Comparison of ENCODE assay signal across 2 cellular contexts in the genomic region with DNA sequence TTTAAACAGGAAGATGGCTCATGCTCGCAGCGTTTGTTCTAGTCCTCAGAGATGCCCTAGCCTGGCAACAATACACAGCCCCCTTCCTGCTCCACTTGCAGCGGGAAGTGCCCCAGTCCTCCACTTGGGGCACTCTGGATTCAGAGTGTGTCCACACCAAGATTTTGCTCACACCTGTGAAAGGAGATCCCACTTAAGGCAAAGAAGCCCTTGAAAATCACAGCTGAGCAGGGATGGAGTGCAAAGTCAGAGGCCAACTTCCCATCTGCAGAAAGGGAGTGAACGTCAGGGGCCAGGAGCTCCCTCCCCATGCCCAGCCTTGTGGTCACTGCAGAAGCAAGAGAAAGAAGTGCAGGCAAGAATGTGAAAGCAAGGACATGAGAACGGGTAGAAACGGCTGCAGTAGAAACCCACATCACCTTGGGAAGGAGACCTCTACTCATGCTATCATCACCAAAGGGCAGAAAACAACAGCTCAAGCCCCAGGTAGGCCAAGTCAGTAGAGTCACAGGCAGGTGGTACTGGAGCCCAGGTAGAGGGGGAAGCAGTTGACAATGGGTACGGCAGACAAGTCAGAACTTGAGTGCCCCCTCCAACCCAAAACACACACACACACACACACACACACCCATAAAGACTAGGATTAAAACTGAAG.
TF ChIP-seq lines count a peak whose summit lies in the region.

No MANE protein-coding gene starts in this region.

TF ChIP-seq in HCT116, 20 proteins besides CTCF, POLR2A, EP300 and RAD21:
- TF ChIP-seq SP1 (IDR thresholded peaks at IDR 0.05; ENCODE audit: low read depth) (no peak), TCF7L2 (IDR thresholded peaks at IDR 0.05; ENCODE audit: borderline replicate concordance, extremely low read depth, insufficient read depth, insufficient read length) (no peak), CEBPB (IDR thresholded peaks at IDR 0.05; ENCODE audit: low read depth) (no peak), EGR1 (IDR thresholded peaks at IDR 0.05; ENCODE audit: low read depth) (no peak), SRF (IDR thresholded peaks at IDR 0.05; ENCODE audit: low read depth) (no peak), FOSL1 (IDR thresholded peaks at IDR 0.05; ENCODE audit: low read depth) (no peak)

TF ChIP-seq in H1, 55 proteins besides CTCF, POLR2A, EP300 and RAD21:
- TF ChIP-seq SIRT6 (IDR thresholded peaks at IDR 0.05; ENCODE audit: low read length) (no peak), HDAC6 (IDR thresholded peaks at IDR 0.05; ENCODE audit: low read depth, low read length) (no peak), SIN3A (conservative IDR thresholded peaks at IDR 0.05 in 1 of 2, IDR thresholded peaks at IDR 0.05 in 1 of 2; ENCODE audit: low read depth in 1 of 2, low read length in 2 of 2) (no peak), ASH2L (IDR thresholded peaks at IDR 0.05; ENCODE audit: low read length) (no peak), NANOG (IDR thresholded peaks at IDR 0.05; ENCODE audit: insufficient read depth, low read depth, low read length, poor library complexity, severe bottlenecking) (no peak), CREB1 (IDR thresholded peaks at IDR 0.05) (no peak), SP4 (IDR thresholded peaks at IDR 0.05; ENCODE audit: low read length) (no peak), KDM1A (IDR thresholded peaks at IDR 0.05; ENCODE audit: borderline replicate concordance, low read length) (no peak)
